ENCODE assay signal across 21 cellular contexts in the genomic region with DNA sequence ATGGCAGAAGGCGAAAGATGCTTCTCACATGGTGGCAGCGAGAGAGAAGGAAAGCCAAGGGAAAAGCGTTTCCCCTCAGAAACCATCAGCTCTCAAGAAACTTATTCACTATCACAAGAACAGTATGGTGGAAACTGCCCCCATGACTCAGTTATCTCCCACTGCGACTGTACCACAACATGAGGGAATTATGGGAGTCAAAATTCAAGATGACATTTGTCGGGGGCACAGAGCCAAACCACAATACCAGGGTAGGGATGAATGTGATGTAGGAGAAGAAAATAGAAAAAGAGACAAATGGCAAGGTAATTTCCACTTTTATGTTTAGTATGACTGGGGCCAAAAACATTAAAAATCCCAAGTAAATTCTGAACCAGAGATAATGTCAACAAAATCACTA.
"Had no signal": no experiment of that assay in that cellular context is flagged by ENCODE, and none has a peak within 500 bp of the region (broad histone marks: within the 10 kb centered on the region; RNA-seq: fewer than 3 reads in every experiment).

No MANE protein-coding gene starts in this region.

- ATAC-seq: effector memory CD8-positive, alpha-beta T cell; left colon; left ventricle myocardium superior; naive thymus-derived CD4-positive, alpha-beta T cell had no signal

- H3K4me3 ChIP-seq: coronary artery, esophagus squamous epithelium, gastroesophageal sphincter, lung, skin epidermis, stomach, thoracic aorta, transverse colon had no signal

- DNase-seq: effector memory CD8-positive, alpha-beta T cell; esophagus squamous epithelium; foreskin fibroblast; head of caudate nucleus; hippocampal formation; left colon; left ventricle myocardium superior; mesendoderm; naive thymus-derived CD4-positive, alpha-beta T cell; nephron progenitor cell; stimulated activated CD4-positive, alpha-beta T cell treated with anti-CD3 and anti-CD28 coated beads, Interleukin-2, amount 100 ng/mL, for 24 hours; stimulated activated CD4-positive, alpha-beta T cell treated with anti-CD3 and anti-CD28 coated beads, Interleukin-4, amount 100 ng/mL, for 4 hours; stimulated activated naive CD4-positive, alpha-beta T cell; stomach; substantia nigra; transverse colon had no signal
